Comparison of ENCODE assay signal across 12 cellular contexts in the genomic region with DNA sequence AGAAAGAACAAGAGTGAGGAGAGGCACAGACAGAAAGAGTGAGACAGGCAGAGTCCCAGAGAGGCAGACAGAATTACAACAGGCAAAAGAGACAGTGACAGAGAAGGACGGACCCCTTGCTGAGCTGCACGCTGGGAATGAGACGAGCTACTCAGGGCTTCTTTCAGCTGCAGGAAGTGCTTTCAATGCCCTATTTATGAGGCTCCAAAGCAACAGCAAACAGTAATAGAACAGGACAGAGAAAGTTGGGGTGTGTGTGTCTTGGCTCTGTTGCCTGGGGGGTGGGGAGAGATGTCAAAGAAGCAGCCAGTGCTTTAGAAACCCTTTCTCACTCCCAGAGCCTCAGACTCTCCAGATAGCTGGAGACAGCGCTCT. TPM values are rescaled to one million over a fixed set of nuclear protein-coding genes. Genes with fewer than 3 reads are reported as not detected.
DNase-seq lines count a peak whose midpoint lies in the region; ATAC-seq and TF ChIP-seq lines count a peak whose summit lies in the region.
"Had no signal": no experiment of that assay in that cellular context is flagged by ENCODE, and none has a peak within 500 bp of the region (broad histone marks: within the 10 kb centered on the region; RNA-seq: fewer than 3 reads in every experiment).

No MANE protein-coding gene starts in this region.

- H3K4me1 ChIP-seq in PC-3 (ENCODE audit: insufficient read depth, low read length): peaks cover 30% of the 10 kb centered on the region

- H3K9me3 ChIP-seq in PC-3 (ENCODE audit: low read length): no peaks in the 10 kb centered on the region
- H3K9me3 ChIP-seq: BLaER1 had no signal

- H4K20me1 ChIP-seq in PC-3 (ENCODE audit: low read length): no peaks in the 10 kb centered on the region
- H4K20me1 ChIP-seq: BLaER1 had no signal

- POLR2A ChIA-PET in PC-3 (lab: Charles Lee; ENCODE audit: unreplicated experiment): no interaction called here

- CTCF ChIA-PET in PC-3 (lab: Charles Lee): no interaction called here

- H3K27ac ChIP-seq in PC-3 (ENCODE audit: low read length): no peak overlapping the region
- H3K27ac ChIP-seq: BLaER1 had no signal

- H3K4me1 Mint-ChIP-seq in nephron: peaks cover 26% of the 10 kb centered on the region
- peaks cover 4% of the 10 kb centered on the region for H3K4me1 Mint-ChIP-seq in progenitor cell of endocrine pancreas (ENCODE audit: low read depth)

- no peaks in the 10 kb centered on the region for H3K36me3 ChIP-seq in PC-3 (ENCODE audit: low read depth, low read length)
- H3K36me3 ChIP-seq: BLaER1 had no signal

- no TSS peak for BruUV-seq in PC-3 (replicated peaks; lab: Mats Ljungman, UMichigan)

- no peaks in the 10 kb centered on the region for H3K79me2 ChIP-seq in PC-3 (ENCODE audit: low read length)

- H3F3A ChIP-seq in PC-3 (ENCODE audit: low read length, unreplicated experiment): no peaks in the 10 kb centered on the region

- H2AFZ ChIP-seq in PC-3 (ENCODE audit: low read length): peak overlapping the region; percentile 70

- H3K4me2 ChIP-seq in PC-3 (ENCODE audit: low read length): peak overlapping the region; percentile 68

- DNase-seq in COR-L47 (lab: John Stamatoyannopoulos, UW): peak; percentile 49
- DNase-seq in PC-3: no peak
- no peak for DNase-seq in Right ventricle myocardium superior
- no peak for DNase-seq in progenitor cell of endocrine pancreas (ENCODE audit: low spot score, unreplicated experiment)
- DNase-seq in SHP77 (lab: John Stamatoyannopoulos, UW): no peak
- DNase-seq in NCI-H187 treated with DMSO at 0.1 percent for 48 hours (lab: John Stamatoyannopoulos, UW): no peak
- DNase-seq: NCI-H524 treated with DMSO at 0.1 percent for 48 hours, T-helper 9 cell had no signal

- H3K27ac Mint-ChIP-seq in nephron: peak overlapping the region; percentile 36 to 55 (median 43)
- no peak overlapping the region for H3K27ac Mint-ChIP-seq in progenitor cell of endocrine pancreas

- H3K9ac ChIP-seq in PC-3 (ENCODE audit: low read length): no peak overlapping the region
- H3K9ac ChIP-seq: BLaER1 had no signal

- H3K27me3 Mint-ChIP-seq in nephron (ENCODE audit: low read depth) (peaks cover 17% of the 10 kb centered on the region), progenitor cell of endocrine pancreas (peaks cover 51% of the 10 kb centered on the region)

- no peak for TF ChIP-seq CTCF in PC-3 (conservative IDR thresholded peaks at IDR 0.05; ENCODE audit: low read depth, low read length)
- no peak for TF ChIP-seq CTCF in nephron (IDR thresholded peaks at IDR 0.05; ENCODE audit: unreplicated experiment in 3 of 3)
- TF ChIP-seq CTCF in progenitor cell of endocrine pancreas (IDR thresholded peaks at IDR 0.05; ENCODE audit: unreplicated experiment): no peak

- peak overlapping the region; percentile 61; the same call in 1 of the 2 replicates for H3K4me3 ChIP-seq in PC-3 (ENCODE audit: low read length)
- H3K4me3 ChIP-seq: BLaER1 had no signal

- ATAC-seq in PC-3 (no peak), Right ventricle myocardium superior (ENCODE audit: poor library complexity) (peak; percentile 19), HG02759 (IDR thresholded peaks at IDR 0.05; ENCODE audit: unreplicated experiment) (no peak)

- H3K9me3 Mint-ChIP-seq in nephron (no peaks in the 10 kb centered on the region), progenitor cell of endocrine pancreas (ENCODE audit: low read depth) (no peaks in the 10 kb centered on the region)

- no peaks in the 10 kb centered on the region for H3K9me2 ChIP-seq in PC-3 (replicated peaks; ENCODE audit: low read length)

- H3K27me3 ChIP-seq in PC-3 (ENCODE audit: low read length): no peaks in the 10 kb centered on the region

- intact Hi-C loops in PC-3 (cut with micrococcal nuclease): no loop called here
- intact Hi-C loops in Right ventricle myocardium superior (cut with DNase I): no loop called here

- H3K4me3 Mint-ChIP-seq in nephron (peak overlapping the region; percentile 2 to 42 (median 20)), progenitor cell of endocrine pancreas (ENCODE audit: low read depth) (no peak overlapping the region)

- H3K36me3 Mint-ChIP-seq in nephron (ENCODE audit: low read depth) (no peaks in the 10 kb centered on the region), progenitor cell of endocrine pancreas (ENCODE audit: insufficient read depth) (no peaks in the 10 kb centered on the region)

RNA-seq across cellular contexts. Expression of gene TIMP4, which starts 0.5 kb away (rescaled TPM):
- 7.3 and 7.6 TPM in 2 replicates for total RNA-seq in PC-3 (2014; rRNA removed)
- total RNA-seq in Right ventricle myocardium superior: 17.4 TPM
- not detected in 2 replicates for total RNA-seq in progenitor cell of endocrine pancreas
- total RNA-seq: HT1080 had no signal
